ENCODE assay signal across 1 cellular context in genomic region chr5:171129308-171129707, GRCh38.
TF ChIP-seq lines count a peak whose summit lies in the region.

No MANE protein-coding gene starts in this region.

TF ChIP-seq in GM23338, 12 proteins besides CTCF, POLR2A, EP300 and RAD21:
- no peak for TF ChIP-seq ZNF462 (CRISPR knock-in tag; IDR thresholded peaks at IDR 0.05)
- TF ChIP-seq STAT1 (IDR thresholded peaks at IDR 0.05; ENCODE audit: unreplicated experiment) = no peak
- no peak for TF ChIP-seq NANOG (IDR thresholded peaks at IDR 0.05; ENCODE audit: borderline replicate concordance)
- TF ChIP-seq CREB1 (CRISPR knock-in tag; IDR thresholded peaks at IDR 0.05; ENCODE audit: low read depth) = no peak
- TF ChIP-seq ETS1 (IDR thresholded peaks at IDR 0.05) = no peak
- TF ChIP-seq ZNF114 (CRISPR knock-in tag; IDR thresholded peaks at IDR 0.05) = no peak
- no peak for TF ChIP-seq JUNB (IDR thresholded peaks at IDR 0.05; ENCODE audit: unreplicated experiment)
- TF ChIP-seq POLR2AphosphoS5 (IDR thresholded peaks at IDR 0.05; ENCODE audit: low read depth) = no peak
- no peak for TF ChIP-seq REST (IDR thresholded peaks at IDR 0.05; ENCODE audit: unreplicated experiment)
- TF ChIP-seq ZNF331 (CRISPR knock-in tag; IDR thresholded peaks at IDR 0.05; ENCODE audit: low read depth) = no peak
- no peak for TF ChIP-seq EZH2phosphoT487 (IDR thresholded peaks at IDR 0.05; ENCODE audit: unreplicated experiment)
- TF ChIP-seq EZH2 (IDR thresholded peaks at IDR 0.05; ENCODE audit: low read depth, unreplicated experiment) = no peak
